ENCODE assay signal across 11 cellular contexts in the genomic region with DNA sequence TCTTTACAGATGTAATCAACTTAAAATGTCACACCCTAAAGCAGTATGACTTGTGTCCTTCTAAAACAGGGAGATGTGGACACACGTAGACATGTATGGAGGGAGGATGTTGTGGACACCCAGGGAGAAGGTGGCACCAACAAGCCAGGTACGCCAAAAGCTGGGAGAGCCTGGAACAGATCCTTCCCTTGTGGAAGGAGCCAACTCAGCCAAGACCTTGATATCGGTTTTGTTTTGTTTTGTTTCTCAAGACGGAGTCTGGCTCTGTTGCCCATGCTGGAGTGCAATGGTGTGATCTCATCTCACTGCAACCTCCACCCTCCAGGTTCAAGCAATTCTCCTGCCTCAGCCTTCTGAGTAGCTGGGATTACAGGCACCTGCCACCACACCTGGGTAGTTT. TPM values are rescaled to one million over a fixed set of nuclear protein-coding genes. Genes with fewer than 3 reads are reported as not detected.
DNase-seq lines count a peak whose midpoint lies in the region; ATAC-seq and TF ChIP-seq lines count a peak whose summit lies in the region.
"Had no signal": no experiment of that assay in that cellular context is flagged by ENCODE, and none has a peak within 500 bp of the region (broad histone marks: within the 10 kb centered on the region; RNA-seq: fewer than 3 reads in every experiment).

No MANE protein-coding gene starts in this region.

- TF ChIP-seq CTCF in ascending aorta (IDR thresholded peaks at IDR 0.05) (no peak), kidney epithelial cell (IDR thresholded peaks at IDR 0.05; ENCODE audit: insufficient read depth, low read length, poor library complexity, severe bottlenecking) (no peak), thoracic aorta (IDR thresholded peaks at IDR 0.05) (no peak), BE2C (IDR thresholded peaks at IDR 0.05; ENCODE audit: low read depth, low read length) (no peak)

- H3K36me3 ChIP-seq in ascending aorta: no peaks in the 10 kb centered on the region
- H3K36me3 ChIP-seq in kidney epithelial cell (ENCODE audit: control insufficient read depth, insufficient read depth, low read length): no peaks in the 10 kb centered on the region
- H3K36me3 ChIP-seq in thoracic aorta: no peaks in the 10 kb centered on the region
- H3K36me3 ChIP-seq in BE2C: no peaks in the 10 kb centered on the region

- CTCF ChIA-PET in activated naive CD4-positive, alpha-beta T cell treated with anti-CD3 and anti-CD28 coated beads, Interleukin-2, amount 10 ng/mL, durations not matched to agents 7 days and 5 days (lab: Charles Lee): interaction anchor here (1.5 kb wide), 1 partner anchor 11 kb away, joined by 3 read pairs; no protein-coding TSS in a partner anchor
- CTCF ChIA-PET in activated naive CD4-positive, alpha-beta T cell treated with anti-CD3 and anti-CD28 coated beads for 36 hours (lab: Charles Lee): interaction anchor here (0.6 to 2.5 kb wide), 4 partner anchors 10 to 257 kb away, joined by 4 to 7 read pairs (median 6); no protein-coding TSS in a partner anchor

- H3K4me1 Mint-ChIP-seq in activated naive CD4-positive, alpha-beta T cell treated with anti-CD3 and anti-CD28 coated beads, Interleukin-2, amount 10 ng/mL, durations not matched to agents 7 days and 5 days: peaks cover 22% of the 10 kb centered on the region
- H3K4me1 Mint-ChIP-seq in activated naive CD4-positive, alpha-beta T cell treated with anti-CD3 and anti-CD28 coated beads for 36 hours (ENCODE audit: low read depth): peaks cover 14% of the 10 kb centered on the region

- no peaks in the 10 kb centered on the region for H3K9me3 Mint-ChIP-seq in activated naive CD4-positive, alpha-beta T cell treated with anti-CD3 and anti-CD28 coated beads, Interleukin-2, amount 10 ng/mL, durations not matched to agents 7 days and 5 days
- no peaks in the 10 kb centered on the region for H3K9me3 Mint-ChIP-seq in activated naive CD4-positive, alpha-beta T cell treated with anti-CD3 and anti-CD28 coated beads for 36 hours
- H3K9me3 Mint-ChIP-seq: activated naive CD8-positive, alpha-beta T cell treated with anti-CD3 and anti-CD28 coated beads, Interleukin-2, amount 10 ng/mL, durations not matched to agents 7 days and 5 days had no signal

- intact Hi-C loops in activated naive CD4-positive, alpha-beta T cell treated with anti-CD3 and anti-CD28 coated beads for 36 hours (cut with micrococcal nuclease): loop anchor here (2.0 kb wide), 1 partner anchor 290 kb away; no protein-coding TSS in a partner anchor
- intact Hi-C loops in ascending aorta (cut with DNase I): loop anchor here (5.0 to 10.0 kb wide), 2 partner anchors 44 to 106 kb away; a partner anchor contains a TSS

- no peak overlapping the region for H3K27ac Mint-ChIP-seq in activated naive CD4-positive, alpha-beta T cell treated with anti-CD3 and anti-CD28 coated beads, Interleukin-2, amount 10 ng/mL, durations not matched to agents 7 days and 5 days
- no peak overlapping the region for H3K27ac Mint-ChIP-seq in activated naive CD4-positive, alpha-beta T cell treated with anti-CD3 and anti-CD28 coated beads for 36 hours

- H3K27ac ChIP-seq in ascending aorta (peak overlapping the region; percentile 73 to 79), thoracic aorta (peak overlapping the region; percentile 65)

- peak overlapping the region; percentile 64 for H3K4me3 Mint-ChIP-seq in activated naive CD4-positive, alpha-beta T cell treated with anti-CD3 and anti-CD28 coated beads, Interleukin-2, amount 10 ng/mL, durations not matched to agents 7 days and 5 days
- no peak overlapping the region for H3K4me3 Mint-ChIP-seq in activated naive CD4-positive, alpha-beta T cell treated with anti-CD3 and anti-CD28 coated beads for 36 hours

- H3K4me3 ChIP-seq in ascending aorta: peak overlapping the region; percentile 35 to 53
- peak overlapping the region; percentile 39 for H3K4me3 ChIP-seq in kidney epithelial cell (ENCODE audit: low read depth, low read length)
- peak overlapping the region; percentile 62 for H3K4me3 ChIP-seq in thoracic aorta
- H3K4me3 ChIP-seq in BE2C (ENCODE audit: low read depth, low read length): no peak overlapping the region

- peaks cover 0 to 15% of the 10 kb centered on the region in 2 donors for H3K4me1 ChIP-seq in ascending aorta
- peaks cover 2 to 16% of the 10 kb centered on the region in 2 donors for H3K4me1 ChIP-seq in thoracic aorta (ENCODE audit: control insufficient read depth in 1 of 2, low read depth in 2 of 2)
- H3K4me1 ChIP-seq in BE2C: no peaks in the 10 kb centered on the region

- DNase-seq in activated naive CD4-positive, alpha-beta T cell treated with anti-CD3 and anti-CD28 coated beads, Interleukin-2, amount 10 ng/mL, durations not matched to agents 7 days and 5 days: no peak
- no peak for DNase-seq in activated naive CD4-positive, alpha-beta T cell treated with anti-CD3 and anti-CD28 coated beads for 36 hours
- DNase-seq in ascending aorta (ENCODE audit: low spot score in 2 of 2): no peak
- no peak for DNase-seq in kidney epithelial cell (ENCODE audit: low read depth)
- no peak for DNase-seq in thoracic aorta (ENCODE audit: low spot score)
- no peak for DNase-seq in HuH-7 (ENCODE audit: low spot score)
- no peak for DNase-seq in BE2C
- no peak for DNase-seq in AG20443 (ENCODE audit: low spot score)
- DNase-seq: Karpas-422 had no signal

- H3K9me3 ChIP-seq in ascending aorta (no peaks in the 10 kb centered on the region), thoracic aorta (no peaks in the 10 kb centered on the region), BE2C (no peaks in the 10 kb centered on the region)

- ATAC-seq in thoracic aorta (ENCODE audit: insufficient number of reproducible peaks, low FRiP score, low read depth): no peak

- H3K27me3 Mint-ChIP-seq in activated naive CD4-positive, alpha-beta T cell treated with anti-CD3 and anti-CD28 coated beads, Interleukin-2, amount 10 ng/mL, durations not matched to agents 7 days and 5 days: peaks cover 48% of the 10 kb centered on the region
- H3K27me3 Mint-ChIP-seq in activated naive CD4-positive, alpha-beta T cell treated with anti-CD3 and anti-CD28 coated beads for 36 hours (ENCODE audit: low read depth): peaks cover 27% of the 10 kb centered on the region

- H3K27me3 ChIP-seq in ascending aorta (no peaks in the 10 kb centered on the region), kidney epithelial cell (ENCODE audit: control insufficient read depth, insufficient read depth, low read length) (no peaks in the 10 kb centered on the region), thoracic aorta (replicated peaks; ENCODE audit: insufficient read depth) (no peaks in the 10 kb centered on the region), BE2C (no peaks in the 10 kb centered on the region)

- no peaks in the 10 kb centered on the region for H3K36me3 Mint-ChIP-seq in activated naive CD4-positive, alpha-beta T cell treated with anti-CD3 and anti-CD28 coated beads, Interleukin-2, amount 10 ng/mL, durations not matched to agents 7 days and 5 days
- no peaks in the 10 kb centered on the region for H3K36me3 Mint-ChIP-seq in activated naive CD4-positive, alpha-beta T cell treated with anti-CD3 and anti-CD28 coated beads for 36 hours (ENCODE audit: low read depth)
- H3K36me3 Mint-ChIP-seq: activated naive CD8-positive, alpha-beta T cell treated with anti-CD3 and anti-CD28 coated beads, Interleukin-2, amount 10 ng/mL, durations not matched to agents 7 days and 5 days had no signal

RNA-seq across cellular contexts. Expression of a gene that starts 45.6 kb away (rescaled TPM):
- 10 to 100 TPM; 30.5 to 31.9 TPM for total RNA-seq in activated naive CD4-positive, alpha-beta T cell treated with anti-CD3 and anti-CD28 coated beads for 36 hours
- total RNA-seq in ascending aorta: 0.43 TPM
- total RNA-seq in kidney epithelial cell: 3.3 and 3.6 TPM in 2 replicates
- 1 to 10 TPM in 1 of 2 donors, under 1 TPM in 1; 0.35 to 1.2 TPM for total RNA-seq in thoracic aorta
- polyA plus RNA-seq in BE2C (2012; ENCODE audit: insufficient read depth, insufficient read length, low read depth): 2.8 TPM

RNA-seq across cellular contexts. Expression of a gene that starts 49.1 kb away (rescaled TPM):
- not detected for total RNA-seq in activated naive CD4-positive, alpha-beta T cell treated with anti-CD3 and anti-CD28 coated beads for 36 hours
- not detected for total RNA-seq in ascending aorta
- 2.1 and 2.8 TPM in 2 replicates for total RNA-seq in kidney epithelial cell
- not detected for total RNA-seq in thoracic aorta
- polyA plus RNA-seq in BE2C (2012; ENCODE audit: insufficient read depth, insufficient read length, low read depth): not detected
- total RNA-seq: activated naive CD8-positive, alpha-beta T cell treated with anti-CD3 and anti-CD28 coated beads, Interleukin-2, amount 10 ng/mL, durations not matched to agents 7 days and 5 days; ureter had no signal
